13 cellular contexts compared by ENCODE assay signal in the genomic region with DNA sequence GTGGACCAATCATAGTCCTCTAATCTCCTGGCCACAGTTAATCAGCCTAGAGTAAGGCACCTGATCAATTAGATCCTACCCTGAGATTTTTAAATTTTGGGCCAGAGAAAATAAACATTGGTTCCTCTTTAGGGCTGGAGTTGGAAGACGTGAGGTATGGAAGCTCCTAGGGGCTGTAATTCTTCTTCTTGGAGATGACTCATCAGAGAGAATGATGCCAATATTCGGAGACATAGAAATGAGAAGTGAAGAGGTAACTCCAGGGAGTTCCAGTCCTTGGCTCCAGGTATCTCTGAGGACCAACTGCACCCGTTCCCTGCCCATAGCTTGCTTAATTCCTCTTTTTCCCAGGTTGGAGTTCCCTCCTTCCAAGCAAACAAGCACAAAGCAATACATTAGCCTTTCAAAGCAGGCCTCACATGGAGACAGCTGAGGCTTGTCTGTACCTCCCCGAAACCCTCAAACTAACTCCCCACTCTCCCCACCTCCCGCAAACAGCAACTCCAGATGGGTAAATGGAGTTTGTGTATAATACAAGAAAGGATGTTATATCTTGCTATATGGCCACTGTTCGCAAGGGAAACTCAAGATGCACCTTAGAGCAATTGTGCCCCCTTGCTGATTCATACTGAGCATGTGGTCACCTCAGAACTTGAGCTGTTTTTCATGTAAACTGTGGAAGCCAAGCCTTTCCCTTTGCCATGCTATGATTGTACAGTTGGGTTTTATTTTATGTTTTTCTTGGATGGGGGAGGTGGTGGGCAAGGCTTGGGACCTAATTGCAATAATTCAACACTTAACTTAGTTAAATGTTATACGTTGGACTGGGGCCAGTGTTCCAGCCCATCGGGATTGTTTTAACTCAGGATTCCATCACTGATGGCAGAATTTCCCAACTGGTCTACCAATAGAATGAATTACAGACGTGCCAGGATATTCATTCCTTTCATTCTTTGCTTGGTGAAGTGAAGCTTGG. TPM values are rescaled to one million over a fixed set of nuclear protein-coding genes. Genes with fewer than 3 reads are reported as not detected.
A peak's percentile ranks its signal among the peaks of the same experiment; 100 is the strongest.
DNase-seq lines count a peak whose midpoint lies in the region; TF ChIP-seq lines count a peak whose summit lies in the region.
"Had no signal": no experiment of that assay in that cellular context is flagged by ENCODE, and none has a peak within 500 bp of the region (broad histone marks: within the 10 kb centered on the region; RNA-seq: fewer than 3 reads in every experiment).

No MANE protein-coding gene starts in this region.

- no peak overlapping the region for H3K9ac ChIP-seq in neural progenitor cell

- H3K4me1 ChIP-seq in neural progenitor cell = peaks cover 4% of the 10 kb centered on the region

- peaks cover 12% of the 10 kb centered on the region for H3K36me3 Mint-ChIP-seq in activated T-helper 2 cell treated with anti-CD3 and anti-CD28 coated beads, Interferon-gamma antibody, Interleukin-2, Interleukin-4, amounts not matched to agents 10 μg/mL and 5 μg/mL and 100 μg/mL, durations not matched to agents 14 hours and 24 hours and 36 hours (ENCODE audit: low read depth)
- H3K36me3 Mint-ChIP-seq in neural progenitor cell = no peaks in the 10 kb centered on the region
- H3K36me3 Mint-ChIP-seq in glutamatergic neuron (ENCODE audit: unreplicated experiment) = peaks cover 7% of the 10 kb centered on the region

- H3F3A ChIP-seq in neural progenitor cell (ENCODE audit: low read depth) = no peaks in the 10 kb centered on the region

- H3K4me2 ChIP-seq in neural progenitor cell = no peak overlapping the region

- intact Hi-C loops in activated T-helper 2 cell treated with anti-CD3 and anti-CD28 coated beads, Interferon-gamma antibody, Interleukin-2, Interleukin-4, amounts not matched to agents 10 μg/mL and 5 μg/mL and 100 μg/mL, durations not matched to agents 14 hours and 24 hours and 36 hours (cut with micrococcal nuclease) = no loop called here

- peaks cover 58% of the 10 kb centered on the region for H3K4me1 Mint-ChIP-seq in activated T-helper 2 cell treated with anti-CD3 and anti-CD28 coated beads, Interferon-gamma antibody, Interleukin-2, Interleukin-4, amounts not matched to agents 10 μg/mL and 5 μg/mL and 100 μg/mL, durations not matched to agents 14 hours and 24 hours and 36 hours (ENCODE audit: low read depth)
- H3K4me1 Mint-ChIP-seq in neural progenitor cell (no peaks in the 10 kb centered on the region), glutamatergic neuron (ENCODE audit: low read depth, unreplicated experiment) (no peaks in the 10 kb centered on the region)

- H3K9me3 ChIP-seq in neural progenitor cell (ENCODE audit: low read depth) = no peaks in the 10 kb centered on the region

- no peak for TF ChIP-seq CTCF in neural progenitor cell (IDR thresholded peaks at IDR 0.05)
- TF ChIP-seq CTCF in glutamatergic neuron (IDR thresholded peaks at IDR 0.05; ENCODE audit: partially characterized antibody, unreplicated experiment) = no peak

- DNase-seq in EL (peak; percentile 41), H4 (ENCODE audit: low spot score) (peak; percentile 36), neural progenitor cell (ENCODE audit: low spot score) (no peak), AML-193 (lab: John Stamatoyannopoulos, UW) (no peak), glutamatergic neuron (no peak), dedifferentiated amniotic fluid mesenchymal stem cell (ENCODE audit: extremely low spot score) (no peak), NCI-H2227 (lab: John Stamatoyannopoulos, UW; ENCODE audit: unreplicated experiment) (no peak)
- no peak for DNase-seq in activated T-helper 2 cell treated with anti-CD3 and anti-CD28 coated beads, Interferon-gamma antibody, Interleukin-2, Interleukin-4, amounts not matched to agents 10 μg/mL and 5 μg/mL and 100 μg/mL, durations not matched to agents 14 hours and 24 hours and 36 hours (ENCODE audit: low spot score)
- DNase-seq: DMS 273 treated with DMSO at 0.1 percent for 48 hours; kidney; NCI-H2171; stimulated activated CD4-positive, alpha-beta T cell treated with anti-CD3 and anti-CD28 coated beads, Interleukin-15, amount 100 ng/mL, for 24 hours had no signal

- no peaks in the 10 kb centered on the region for H3K9me3 Mint-ChIP-seq in activated T-helper 2 cell treated with anti-CD3 and anti-CD28 coated beads, Interferon-gamma antibody, Interleukin-2, Interleukin-4, amounts not matched to agents 10 μg/mL and 5 μg/mL and 100 μg/mL, durations not matched to agents 14 hours and 24 hours and 36 hours
- H3K9me3 Mint-ChIP-seq in neural progenitor cell (no peaks in the 10 kb centered on the region), glutamatergic neuron (ENCODE audit: unreplicated experiment) (no peaks in the 10 kb centered on the region)

- peak overlapping the region; percentile 13 for H3K27ac Mint-ChIP-seq in activated T-helper 2 cell treated with anti-CD3 and anti-CD28 coated beads, Interferon-gamma antibody, Interleukin-2, Interleukin-4, amounts not matched to agents 10 μg/mL and 5 μg/mL and 100 μg/mL, durations not matched to agents 14 hours and 24 hours and 36 hours
- H3K27ac Mint-ChIP-seq in neural progenitor cell (no peak overlapping the region), glutamatergic neuron (ENCODE audit: unreplicated experiment) (no peak overlapping the region)

- no peaks in the 10 kb centered on the region for H4K20me1 ChIP-seq in neural progenitor cell (ENCODE audit: low read depth)

- peak overlapping the region; percentile 18 for H2AFZ ChIP-seq in neural progenitor cell (replicated peaks)

- no peak overlapping the region for H3K4me3 ChIP-seq in neural progenitor cell

- no peaks in the 10 kb centered on the region for H3K27me3 Mint-ChIP-seq in activated T-helper 2 cell treated with anti-CD3 and anti-CD28 coated beads, Interferon-gamma antibody, Interleukin-2, Interleukin-4, amounts not matched to agents 10 μg/mL and 5 μg/mL and 100 μg/mL, durations not matched to agents 14 hours and 24 hours and 36 hours (ENCODE audit: low read depth)
- peaks cover 2% of the 10 kb centered on the region for H3K27me3 Mint-ChIP-seq in neural progenitor cell (ENCODE audit: insufficient read depth, low read depth)
- peaks cover 2% of the 10 kb centered on the region for H3K27me3 Mint-ChIP-seq in glutamatergic neuron (ENCODE audit: unreplicated experiment)

- no peaks in the 10 kb centered on the region for H3K27me3 ChIP-seq in neural progenitor cell

- H3K36me3 ChIP-seq in neural progenitor cell = no peaks in the 10 kb centered on the region

- H3K79me2 ChIP-seq in neural progenitor cell (ENCODE audit: low read depth) = no peaks in the 10 kb centered on the region

- no peak overlapping the region for H3K4me3 Mint-ChIP-seq in activated T-helper 2 cell treated with anti-CD3 and anti-CD28 coated beads, Interferon-gamma antibody, Interleukin-2, Interleukin-4, amounts not matched to agents 10 μg/mL and 5 μg/mL and 100 μg/mL, durations not matched to agents 14 hours and 24 hours and 36 hours (ENCODE audit: low read depth)
- no peak overlapping the region for H3K4me3 Mint-ChIP-seq in neural progenitor cell
- no peak overlapping the region for H3K4me3 Mint-ChIP-seq in glutamatergic neuron (ENCODE audit: unreplicated experiment)

- no peak overlapping the region for H3K27ac ChIP-seq in neural progenitor cell
- H3K27ac ChIP-seq: RWPE1 had no signal

RNA-seq across cellular contexts. Expression of gene PIK3AP1, which starts 29.3 kb away (rescaled TPM):
- 0.43 TPM in 1 of 2 replicates, not detected in the other for total RNA-seq in H4 (2014; rRNA removed; shearing (Covaris generic))
- total RNA-seq in activated T-helper 2 cell treated with anti-CD3 and anti-CD28 coated beads, Interferon-gamma antibody, Interleukin-2, Interleukin-4, amounts not matched to agents 10 μg/mL and 5 μg/mL and 100 μg/mL, durations not matched to agents 14 hours and 24 hours and 36 hours = 12.4 and 14.0 TPM in 2 replicates
- total RNA-seq in neural progenitor cell (ENCODE audit: low replicate concordance) = 1.7 and 3.8 TPM in 2 replicates
- 0.49 TPM for total RNA-seq in glutamatergic neuron (ENCODE audit: unreplicated experiment)

Comparison
In these comparisons a context has a peak if more than half of its experiments do, and no peak if none do; other contexts are left out.
1. DNase-seq: peak in EL (single experiment) and H4 (single experiment); none in activated T-helper 2 cell treated with anti-CD3 and anti-CD28 coated beads, Interferon-gamma antibody, Interleukin-2, Interleukin-4, amounts not matched to agents 10 μg/mL and 5 μg/mL and 100 μg/mL, durations not matched to agents 14 hours and 24 hours and 36 hours (single experiment), neural progenitor cell (single experiment), AML-193 (0 of 2), glutamatergic neuron (single experiment), dedifferentiated amniotic fluid mesenchymal stem cell (single experiment) and NCI-H2227 (single experiment).